In the genomic region with DNA sequence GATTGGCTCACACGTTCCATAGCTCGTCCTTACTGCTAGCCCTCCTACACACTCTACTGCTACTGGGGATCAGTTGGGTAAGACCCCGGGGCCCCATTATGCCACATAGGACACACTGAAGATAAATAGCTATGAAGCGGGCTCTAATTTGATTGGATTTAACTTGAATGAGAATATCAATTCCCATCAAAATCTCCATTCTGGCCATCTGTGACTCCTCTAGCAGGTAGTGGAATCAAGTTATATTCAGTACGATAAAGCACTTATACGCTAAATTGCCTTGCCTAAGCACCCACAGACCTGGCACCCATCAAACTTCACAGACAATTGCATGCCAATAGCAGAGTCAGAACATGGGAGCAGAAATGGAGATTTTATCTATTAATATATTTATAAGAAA, we compare ENCODE assay signal across 28 cellular contexts. TPM values are rescaled to one million over a fixed set of nuclear protein-coding genes. Genes with fewer than 3 reads are reported as not detected.
"Had no signal": no experiment of that assay in that cellular context is flagged by ENCODE, and none has a peak within 500 bp of the region (broad histone marks: within the 10 kb centered on the region; RNA-seq: fewer than 3 reads in every experiment).

No MANE protein-coding gene starts in this region.

- H3K27ac Mint-ChIP-seq: dendritic cell treated with granulocyte-macrophage colony-stimulating factor and Interleukin-4, amounts not matched to agents 40 ng/mL and 50 ng/mL, for 4 days; effector memory CD8-positive, alpha-beta T cell; endodermal cell; mesothelial cell of epicardium; naive B cell had no signal

- H3K36me3 Mint-ChIP-seq: mesothelial cell of epicardium, naive B cell had no signal

- ATAC-seq: effector memory CD8-positive, alpha-beta T cell; esophagus mucosa; gastrocnemius medialis; heart right ventricle; left cardiac atrium; left lung; left ventricle myocardium superior; lower lobe of right lung; mucosa of descending colon had no signal

- H3K9me3 Mint-ChIP-seq: dendritic cell treated with granulocyte-macrophage colony-stimulating factor and Interleukin-4, amounts not matched to agents 40 ng/mL and 50 ng/mL, for 4 days; effector memory CD8-positive, alpha-beta T cell; endodermal cell; mesothelial cell of epicardium had no signal

- H3K4me3 Mint-ChIP-seq: dendritic cell treated with granulocyte-macrophage colony-stimulating factor and Interleukin-4, amounts not matched to agents 40 ng/mL and 50 ng/mL, for 4 days; effector memory CD8-positive, alpha-beta T cell; endodermal cell; mesothelial cell of epicardium; naive B cell had no signal

- FAIRE-seq: endometrium, islet of Langerhans, keratinocyte had no signal

- DNase-seq: colonic mucosa; cortex of kidney; effector CD8-positive, alpha-beta T cell; effector memory CD8-positive, alpha-beta T cell; endodermal cell; erythroblast; esophagus squamous epithelium; foreskin fibroblast; foreskin melanocyte; gastrocnemius medialis; glutamatergic neuron; head of caudate nucleus; heart right ventricle; hippocampal formation; left cardiac atrium; left lung; left ventricle myocardium superior; lower lobe of right lung; mesenchymal stem cell; mucosa of descending colon; naive B cell had no signal

- H3K4me1 Mint-ChIP-seq: mesothelial cell of epicardium, naive B cell had no signal

- H3K27me3 Mint-ChIP-seq: dendritic cell treated with granulocyte-macrophage colony-stimulating factor and Interleukin-4, amounts not matched to agents 40 ng/mL and 50 ng/mL, for 4 days had no signal

RNA-seq across cellular contexts. Expression of gene CCDC68, which starts 39.8 kb away (rescaled TPM):
- total RNA-seq: mesothelial cell of epicardium, myocyte had no signal
